In the genomic region with DNA sequence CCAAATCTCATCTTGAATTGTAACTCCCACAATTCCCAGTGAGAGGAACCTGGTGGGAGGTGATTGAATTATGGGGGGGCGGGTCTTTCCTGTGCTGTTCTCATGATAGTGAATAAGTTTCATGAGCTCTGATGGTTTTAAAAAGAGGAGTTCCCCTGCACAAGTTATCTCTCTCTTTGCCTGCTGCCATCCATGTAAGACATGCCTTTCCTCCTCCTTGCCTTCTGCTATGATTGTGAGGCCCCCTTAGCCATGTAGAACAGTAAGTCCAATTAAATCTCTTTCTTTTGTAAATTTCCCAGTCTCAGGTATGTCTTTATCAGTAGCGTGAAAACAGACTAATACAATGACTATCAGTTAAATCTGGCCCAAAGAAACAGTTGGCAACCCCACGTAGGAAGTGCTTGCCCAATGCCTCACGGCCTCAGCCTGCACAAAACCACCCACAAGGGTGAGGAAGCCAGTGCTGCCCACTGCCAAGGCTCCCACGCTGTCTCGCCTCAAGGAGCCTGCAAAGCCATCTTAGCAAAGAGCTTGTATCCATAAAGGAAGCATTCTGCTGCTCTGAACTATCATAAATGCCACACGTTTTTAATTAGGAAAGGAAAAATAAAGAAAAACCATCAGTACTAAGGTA, we compare ENCODE assay signal across 30 cellular contexts.
DNase-seq lines count a peak whose midpoint lies in the region; ATAC-seq and TF ChIP-seq lines count a peak whose summit lies in the region.
"Had no signal": no experiment of that assay in that cellular context is flagged by ENCODE, and none has a peak within 500 bp of the region (broad histone marks: within the 10 kb centered on the region; RNA-seq: fewer than 3 reads in every experiment).

No MANE protein-coding gene starts in this region.

- H3K36me3 ChIP-seq in liver (ENCODE audit: control insufficient read depth in 4 of 4, insufficient read depth in 3 of 4, low read depth in 1 of 4, low read length in 3 of 4) (peaks cover 0 to 15% (median 12%) of the 10 kb centered on the region in 4 donors), upper lobe of right lung (no peaks in the 10 kb centered on the region)
- H3K36me3 ChIP-seq: gastrocnemius medialis had no signal

- no peak for ATAC-seq in activated CD8-positive, alpha-beta T cell treated with anti-CD3 and anti-CD28 coated beads, Interleukin-2, amount 10 ng/mL, durations not matched to agents 7 days and 5 days
- ATAC-seq in activated CD8-positive, alpha-beta T cell treated with anti-CD3 and anti-CD28 coated beads for 36 hours = no peak
- ATAC-seq in activated B cell treated with CpG ODN at 0.5 μM for 24 hours (ENCODE audit: low read depth) (no peak), upper lobe of right lung (peak; percentile 80)
- ATAC-seq: gastrocnemius medialis, WTC11 had no signal

- H3K9me3 Mint-ChIP-seq in activated CD8-positive, alpha-beta T cell treated with anti-CD3 and anti-CD28 coated beads, Interleukin-2, amount 10 ng/mL, durations not matched to agents 7 days and 5 days (ENCODE audit: insufficient read depth) = peaks cover 4% of the 10 kb centered on the region
- peaks cover 2% of the 10 kb centered on the region for H3K9me3 Mint-ChIP-seq in activated CD8-positive, alpha-beta T cell treated with anti-CD3 and anti-CD28 coated beads for 36 hours
- H3K9me3 Mint-ChIP-seq in activated B cell treated with CpG ODN at 0.5 μM for 24 hours = peaks cover 4% of the 10 kb centered on the region
- H3K9me3 Mint-ChIP-seq: memory B cell; stimulated activated naive CD8-positive, alpha-beta T cell treated with anti-CD3 and anti-CD28 coated beads, Interleukin-15, Interleukin-2, amounts not matched to agents 100 ng/mL and 50 ng/mL, for 24 hours had no signal

- POLR2A ChIA-PET in activated CD8-positive, alpha-beta T cell treated with anti-CD3 and anti-CD28 coated beads, Interleukin-2, amount 10 ng/mL, durations not matched to agents 7 days and 5 days (lab: Charles Lee) = no interaction called here
- POLR2A ChIA-PET in activated CD8-positive, alpha-beta T cell treated with anti-CD3 and anti-CD28 coated beads for 36 hours (lab: Charles Lee) = no interaction called here
- POLR2A ChIA-PET in activated B cell treated with CpG ODN at 0.5 μM for 24 hours (lab: Charles Lee) = interaction anchor here (1.0 kb wide), 1 partner anchor 18 kb away, joined by 3 read pairs; no protein-coding TSS in a partner anchor

- no peak for TF ChIP-seq CTCF in activated CD8-positive, alpha-beta T cell treated with anti-CD3 and anti-CD28 coated beads for 36 hours (IDR thresholded peaks at IDR 0.05)
- no peak for TF ChIP-seq CTCF in activated B cell treated with CpG ODN at 0.5 μM for 24 hours (IDR thresholded peaks at IDR 0.05)
- no peak for TF ChIP-seq CTCF in liver (IDR thresholded peaks at IDR 0.05; ENCODE audit: low read depth, low read length, missing input control)
- no peak for TF ChIP-seq CTCF in upper lobe of right lung (IDR thresholded peaks at IDR 0.05)

- H3K9ac ChIP-seq in liver (ENCODE audit: low read depth in 1 of 2, low read length in 2 of 2) = no peak overlapping the region
- H3K9ac ChIP-seq: parathyroid adenoma had no signal

- H3K4me1 ChIP-seq in liver (ENCODE audit: control insufficient read depth in 4 of 4, insufficient read depth in 4 of 4, low read length in 3 of 4) (peaks cover 12 to 40% (median 23%) of the 10 kb centered on the region in 4 donors), upper lobe of right lung (no peaks in the 10 kb centered on the region)
- H3K4me1 ChIP-seq: parathyroid adenoma, testis had no signal

- no peak for DNase-seq in activated CD8-positive, alpha-beta T cell treated with anti-CD3 and anti-CD28 coated beads, Interleukin-2, amount 10 ng/mL, durations not matched to agents 7 days and 5 days
- DNase-seq in activated CD8-positive, alpha-beta T cell treated with anti-CD3 and anti-CD28 coated beads for 36 hours = no peak
- DNase-seq in activated B cell treated with CpG ODN at 0.5 μM for 24 hours (no peak), upper lobe of right lung (peak; percentile 79), activated T-cell treated with anti-CD3 and anti-CD28 coated beads for 4 hours (no peak), islet precursor cell (no peak), 8988T (no peak)
- DNase-seq: activated CD8-positive, alpha-beta memory T cell treated with anti-CD3 and anti-CD28 coated beads, Interleukin-2, amount 50 U/mL, for 4 hours; activated naive CD4-positive, alpha-beta T cell treated with anti-CD3 and anti-CD28 coated beads, Interleukin-2, amount 50 U/mL, for 16 hours; amniotic stem cell; cerebellar nuclear complex; COR-L47; dorsolateral prefrontal cortex; gastrocnemius medialis; H7; MM.1S; NCI-H146; NCI-H446; NCI-H774; retina; testis had no signal

- TF ChIP-seq RAD21 in liver (IDR thresholded peaks at IDR 0.05) = no peak

- H3K4me3 ChIP-seq in liver (ENCODE audit: low read depth in 1 of 3, low read length in 3 of 3) (no peak overlapping the region), upper lobe of right lung (no peak overlapping the region)
- H3K4me3 ChIP-seq: dorsolateral prefrontal cortex, gastrocnemius medialis, skin epidermis, testis had no signal

- H3K36me3 Mint-ChIP-seq in activated CD8-positive, alpha-beta T cell treated with anti-CD3 and anti-CD28 coated beads, Interleukin-2, amount 10 ng/mL, durations not matched to agents 7 days and 5 days (ENCODE audit: low read depth) = peaks cover 19% of the 10 kb centered on the region
- H3K36me3 Mint-ChIP-seq in activated CD8-positive, alpha-beta T cell treated with anti-CD3 and anti-CD28 coated beads for 36 hours (ENCODE audit: low read depth) = peaks cover 2% of the 10 kb centered on the region
- H3K36me3 Mint-ChIP-seq in activated B cell treated with CpG ODN at 0.5 μM for 24 hours (ENCODE audit: low read depth) = peaks cover 75% of the 10 kb centered on the region
- H3K36me3 Mint-ChIP-seq: brain had no signal

- no peak overlapping the region for H3K4me3 Mint-ChIP-seq in activated CD8-positive, alpha-beta T cell treated with anti-CD3 and anti-CD28 coated beads, Interleukin-2, amount 10 ng/mL, durations not matched to agents 7 days and 5 days
- H3K4me3 Mint-ChIP-seq in activated CD8-positive, alpha-beta T cell treated with anti-CD3 and anti-CD28 coated beads for 36 hours = no peak overlapping the region
- H3K4me3 Mint-ChIP-seq in activated B cell treated with CpG ODN at 0.5 μM for 24 hours = no peak overlapping the region
- H3K4me3 Mint-ChIP-seq: activated T-helper 1 cell treated with anti-CD3 and anti-CD28 coated beads, Interleukin-12 subunit alpha, Interleukin-12 subunit beta, Interleukin-2, Interleukin-4 antibody, amounts not matched to agents 30 ng/mL and 10 ng/mL and 1 ng/mL, durations not matched to agents 14 hours and 24 hours and 36 hours; brain; memory B cell; neural crest cell; stimulated activated naive CD8-positive, alpha-beta T cell treated with anti-CD3 and anti-CD28 coated beads, Interleukin-15, Interleukin-2, amounts not matched to agents 100 ng/mL and 50 ng/mL, for 24 hours; WTC11 had no signal

- H3K27me3 ChIP-seq in liver (ENCODE audit: control insufficient read depth in 4 of 4, insufficient read depth in 4 of 4, low read length in 3 of 4) (no peaks in the 10 kb centered on the region), upper lobe of right lung (no peaks in the 10 kb centered on the region)
- H3K27me3 ChIP-seq: dorsolateral prefrontal cortex, gastrocnemius medialis, testis had no signal

- WGBS in liver = 75% methylated on average over 7 of the region's 7 CpGs

- peaks cover 49% of the 10 kb centered on the region for H3K4me1 Mint-ChIP-seq in activated CD8-positive, alpha-beta T cell treated with anti-CD3 and anti-CD28 coated beads, Interleukin-2, amount 10 ng/mL, durations not matched to agents 7 days and 5 days (ENCODE audit: low read depth)
- H3K4me1 Mint-ChIP-seq in activated CD8-positive, alpha-beta T cell treated with anti-CD3 and anti-CD28 coated beads for 36 hours (ENCODE audit: low read depth) = peaks cover 27% of the 10 kb centered on the region
- H3K4me1 Mint-ChIP-seq in activated B cell treated with CpG ODN at 0.5 μM for 24 hours = peaks cover 87% of the 10 kb centered on the region
- H3K4me1 Mint-ChIP-seq: brain, neural crest cell had no signal

- peak overlapping the region; percentile 40 for H3K27ac Mint-ChIP-seq in activated CD8-positive, alpha-beta T cell treated with anti-CD3 and anti-CD28 coated beads, Interleukin-2, amount 10 ng/mL, durations not matched to agents 7 days and 5 days
- no peak overlapping the region for H3K27ac Mint-ChIP-seq in activated CD8-positive, alpha-beta T cell treated with anti-CD3 and anti-CD28 coated beads for 36 hours
- H3K27ac Mint-ChIP-seq in activated B cell treated with CpG ODN at 0.5 μM for 24 hours = peak overlapping the region; percentile 46
- H3K27ac Mint-ChIP-seq: activated T-helper 1 cell treated with anti-CD3 and anti-CD28 coated beads, Interleukin-12 subunit alpha, Interleukin-12 subunit beta, Interleukin-2, Interleukin-4 antibody, amounts not matched to agents 30 ng/mL and 10 ng/mL and 1 ng/mL, durations not matched to agents 14 hours and 24 hours and 36 hours; brain; memory B cell; stimulated activated naive CD8-positive, alpha-beta T cell treated with anti-CD3 and anti-CD28 coated beads, Interleukin-15, Interleukin-2, amounts not matched to agents 100 ng/mL and 50 ng/mL, for 24 hours; WTC11 had no signal

- CTCF ChIA-PET in activated CD8-positive, alpha-beta T cell treated with anti-CD3 and anti-CD28 coated beads, Interleukin-2, amount 10 ng/mL, durations not matched to agents 7 days and 5 days (lab: Charles Lee) = interaction anchor here (1.5 kb wide), 1 partner anchor 13 kb away, joined by 5 read pairs; no protein-coding TSS in a partner anchor
- CTCF ChIA-PET in activated CD8-positive, alpha-beta T cell treated with anti-CD3 and anti-CD28 coated beads for 36 hours (lab: Charles Lee) = interaction anchor here (1.2 kb wide), 1 partner anchor 15 kb away, joined by 4 read pairs; no protein-coding TSS in a partner anchor
- CTCF ChIA-PET in activated B cell treated with CpG ODN at 0.5 μM for 24 hours (lab: Charles Lee) = interaction anchor here (0.8 kb wide), 1 partner anchor 12 kb away, joined by 3 read pairs; no protein-coding TSS in a partner anchor

- H3K27ac ChIP-seq in liver (ENCODE audit: low read depth in 1 of 2, low read length in 2 of 2) = peak overlapping the region; percentile 8 to 31
- no peak overlapping the region for H3K27ac ChIP-seq in upper lobe of right lung
- H3K27ac ChIP-seq: gastrocnemius medialis, parathyroid adenoma, testis had no signal

- intact Hi-C loops in activated CD8-positive, alpha-beta T cell treated with anti-CD3 and anti-CD28 coated beads for 36 hours (cut with micrococcal nuclease) = no loop called here
- intact Hi-C loops in activated B cell treated with CpG ODN at 0.5 μM for 24 hours (cut with micrococcal nuclease) = loop anchor here (1.0 kb wide), 1 partner anchor 11 kb away; no protein-coding TSS in a partner anchor
- intact Hi-C loops in upper lobe of right lung (cut with DNase I) = no loop called here

- H3K27me3 Mint-ChIP-seq in activated CD8-positive, alpha-beta T cell treated with anti-CD3 and anti-CD28 coated beads, Interleukin-2, amount 10 ng/mL, durations not matched to agents 7 days and 5 days (ENCODE audit: low read depth) = no peaks in the 10 kb centered on the region
- no peaks in the 10 kb centered on the region for H3K27me3 Mint-ChIP-seq in activated CD8-positive, alpha-beta T cell treated with anti-CD3 and anti-CD28 coated beads for 36 hours
- no peaks in the 10 kb centered on the region for H3K27me3 Mint-ChIP-seq in activated B cell treated with CpG ODN at 0.5 μM for 24 hours
- H3K27me3 Mint-ChIP-seq: memory B cell; stimulated activated naive CD8-positive, alpha-beta T cell treated with anti-CD3 and anti-CD28 coated beads, Interleukin-15, Interleukin-2, amounts not matched to agents 100 ng/mL and 50 ng/mL, for 24 hours had no signal

- H3K9me3 ChIP-seq in liver (ENCODE audit: control insufficient read depth in 4 of 4, low read length in 3 of 4) (no peaks in the 10 kb centered on the region), upper lobe of right lung (no peaks in the 10 kb centered on the region)
- H3K9me3 ChIP-seq: gastrocnemius medialis, testis had no signal
